Comparison of ENCODE assay signal across 1 cellular context in genomic region chr7:4973728-4974198, GRCh38.
A peak's percentile ranks its signal among the peaks of the same experiment; 100 is the strongest.
TF ChIP-seq lines count a peak whose summit lies in the region.

No MANE protein-coding gene starts in this region.

TF ChIP-seq in K562, 482 proteins besides CTCF, POLR2A, EP300 and RAD21 (continued from another document and continues in another):
- no peak for TF ChIP-seq GTF3C2 (IDR thresholded peaks at IDR 0.05; ENCODE audit: borderline replicate concordance, extremely low read depth, insufficient read length)
- no peak for TF ChIP-seq TCF7L2 (IDR thresholded peaks at IDR 0.05; ENCODE audit: low read depth, low read length)
- peak; percentile 70 for TF ChIP-seq SP1 (CRISPR knock-in tag; IDR thresholded peaks at IDR 0.05)
- peak; percentile 98 for TF ChIP-seq CC2D1A (IDR thresholded peaks at IDR 0.05)
- no peak for TF ChIP-seq CUX1 (CRISPR knock-in tag; IDR thresholded peaks at IDR 0.05)
- no peak for TF ChIP-seq NCOA2 (IDR thresholded peaks at IDR 0.05; ENCODE audit: partially characterized antibody in 2 of 2)
- peak; percentile 98 for TF ChIP-seq CBX1 (IDR thresholded peaks at IDR 0.05; ENCODE audit: low read depth)
- no peak for TF ChIP-seq MITF (IDR thresholded peaks at IDR 0.05)
- TF ChIP-seq ATF3 (IDR thresholded peaks at IDR 0.05), result no peak
- TF ChIP-seq ATF3 (CRISPR knock-in tag; conservative IDR thresholded peaks at IDR 0.05), result no peak
- TF ChIP-seq ZNF133 (CRISPR knock-in tag; IDR thresholded peaks at IDR 0.05), result no peak
- no peak for TF ChIP-seq POU5F1 (IDR thresholded peaks at IDR 0.05; ENCODE audit: borderline replicate concordance, low read depth, low read length, partially characterized antibody)
- no peak for TF ChIP-seq RBM39 (optimal IDR thresholded peaks at IDR 0.05; ENCODE audit: low read depth, low read length)
- no peak for TF ChIP-seq MXD1 (CRISPR knock-in tag; IDR thresholded peaks at IDR 0.05; ENCODE audit: borderline replicate concordance, poor library complexity, severe bottlenecking)
- no peak for TF ChIP-seq ZNF778 (CRISPR knock-in tag; IDR thresholded peaks at IDR 0.05)
- no peak for TF ChIP-seq SPI1 (IDR thresholded peaks at IDR 0.05; ENCODE audit: borderline replicate concordance, low read depth, low read length)
- TF ChIP-seq ZNF280B (CRISPR knock-in tag; IDR thresholded peaks at IDR 0.05), result no peak
- peak; percentile 74; the same call in 1 of the 2 replicates for TF ChIP-seq PHF8 (IDR thresholded peaks at IDR 0.05; ENCODE audit: borderline replicate concordance, low read length)
- no peak for TF ChIP-seq ZNF3 (CRISPR knock-in tag; IDR thresholded peaks at IDR 0.05)
- TF ChIP-seq POLR3G (IDR thresholded peaks at IDR 0.05; ENCODE audit: extremely low read depth, insufficient read length, insufficient replicate concordance), result no peak
- no peak for TF ChIP-seq ZBTB49 (CRISPR knock-in tag; IDR thresholded peaks at IDR 0.05; ENCODE audit: borderline replicate concordance)
- TF ChIP-seq ATF4 (CRISPR knock-in tag; IDR thresholded peaks at IDR 0.05), result no peak
- no peak for TF ChIP-seq PCBP1 (IDR thresholded peaks at IDR 0.05; ENCODE audit: low read depth, low read length, poor library complexity, severe bottlenecking)
- peak; percentile 52 for TF ChIP-seq SMC3 (conservative IDR thresholded peaks at IDR 0.05; ENCODE audit: insufficient read depth, low read depth, low read length)
- no peak for TF ChIP-seq ZNF449 (CRISPR knock-in tag; IDR thresholded peaks at IDR 0.05)
- TF ChIP-seq CREB1 (IDR thresholded peaks at IDR 0.05), result peak; percentile 34; the same call in 1 of the 2 replicates
- 0 out of 2 replicates have a peak, but pooled peaks have one; percentile 51 for TF ChIP-seq CREB1 (CRISPR knock-in tag; IDR thresholded peaks at IDR 0.05)
- no peak for TF ChIP-seq GTF2F1 (IDR thresholded peaks at IDR 0.05; ENCODE audit: low read depth, low read length)
- no peak for TF ChIP-seq SAP30 (IDR thresholded peaks at IDR 0.05; ENCODE audit: borderline replicate concordance, insufficient read depth, low read depth, low read length, poor library complexity, severe bottlenecking)
- no peak for TF ChIP-seq SFPQ (IDR thresholded peaks at IDR 0.05; ENCODE audit: low read depth, low read length)
- TF ChIP-seq MLLT1 (IDR thresholded peaks at IDR 0.05), result no peak
- TF ChIP-seq PCBP2 (IDR thresholded peaks at IDR 0.05; ENCODE audit: low read depth, low read length, poor library complexity, severe bottlenecking), result no peak
- no peak for TF ChIP-seq CHD2 (IDR thresholded peaks at IDR 0.05; ENCODE audit: low read depth, low read length)
